Comparison of ENCODE assay signal across 12 cellular contexts in genomic region chr7:2156756-2157472, GRCh38.
DNase-seq lines count a peak whose midpoint lies in the region; ATAC-seq and TF ChIP-seq lines count a peak whose summit lies in the region.
"Had no signal": no experiment of that assay in that cellular context is flagged by ENCODE, and none has a peak within 500 bp of the region (broad histone marks: within the 10 kb centered on the region; RNA-seq: fewer than 3 reads in every experiment).

No MANE protein-coding gene starts in this region.

- POLR2A ChIA-PET in RWPE1 (lab: Yijun Ruan, JAX; ENCODE audit: low non-redundant PET): no interaction called here

- H3K36me3 Mint-ChIP-seq in Calu3 (ENCODE audit: insufficient read depth, unreplicated experiment): peaks cover 5% of the 10 kb centered on the region

- TF ChIP-seq CTCF in RWPE1 (conservative IDR thresholded peaks at IDR 0.05; ENCODE audit: low read depth) (no peak), heart right ventricle (IDR thresholded peaks at IDR 0.05) (no peak), Calu3 (IDR thresholded peaks at IDR 0.05; ENCODE audit: unreplicated experiment) (no peak)

- WGBS in heart right ventricle, 2 donors: 86 to 88% methylated on average over 15 of the region's 15 CpGs

- CTCF ChIA-PET in RWPE1 (lab: Yijun Ruan, JAX) (interaction anchor here (0.9 to 1.6 kb wide), 2 partner anchors 164 to 578 kb away, joined by 3 to 9 read pairs; no protein-coding TSS in a partner anchor), Calu3 (lab: Charles Lee) (no interaction called here)

- H3K9me3 ChIP-seq in heart right ventricle: no peaks in the 10 kb centered on the region

- no peak overlapping the region for H3K4me3 Mint-ChIP-seq in Calu3 (ENCODE audit: low read depth, unreplicated experiment)
- H3K4me3 Mint-ChIP-seq: neural crest cell had no signal

- ATAC-seq in heart right ventricle (peak in 1 of 8 donors; percentile 12), sciatic nerve (peak; percentile 38)

- no peak overlapping the region for H3K27ac Mint-ChIP-seq in Calu3 (ENCODE audit: unreplicated experiment)

- no peak overlapping the region for H3K4me3 ChIP-seq in ACC112 (ENCODE audit: low read depth, low read length)
- H3K4me3 ChIP-seq in heart right ventricle: no peak overlapping the region

- H3K27me3 Mint-ChIP-seq in Calu3 (ENCODE audit: unreplicated experiment): no peaks in the 10 kb centered on the region

- H3K27me3 ChIP-seq in ACC112 (ENCODE audit: insufficient read depth, low read length): no peaks in the 10 kb centered on the region
- H3K27me3 ChIP-seq in heart right ventricle: no peaks in the 10 kb centered on the region

- no peak overlapping the region for H2AFZ ChIP-seq in ACC112 (ENCODE audit: low read length, unreplicated experiment)

- H3K27ac ChIP-seq in ACC112 (ENCODE audit: low read depth, low read length): peak overlapping the region; percentile 30; the same call in 1 of the 2 replicates
- peak overlapping the region; percentile 27; the same call in 1 of the 2 replicates for H3K27ac ChIP-seq in RWPE1
- H3K27ac ChIP-seq in heart right ventricle: peak overlapping the region; percentile 17 to 90 (median 66)

- H3K36me3 ChIP-seq in ACC112 (ENCODE audit: insufficient read depth, low read length) (no peaks in the 10 kb centered on the region), heart right ventricle (no peaks in the 10 kb centered on the region)

- H3K79me2 ChIP-seq in ACC112 (ENCODE audit: control insufficient read depth, insufficient read depth, low read length, unreplicated experiment): no peaks in the 10 kb centered on the region

- intact Hi-C loops in heart right ventricle (cut with DNase I) (loop anchor here in 2 of 10 donors (5.0 kb wide), 1 partner anchor 40 kb away; no protein-coding TSS in a partner anchor), sciatic nerve (cut with DNase I) (no loop called here), Calu3 (cut with micrococcal nuclease; ENCODE audit: unreplicated experiment) (no loop called here)

- no TSS peak for BruUV-seq in Calu3 (replicated peaks; lab: Mats Ljungman, UMichigan)

- peaks cover 15% of the 10 kb centered on the region for H3K4me1 ChIP-seq in ACC112 (ENCODE audit: control insufficient read depth, insufficient read depth, low read length, unreplicated experiment)
- peaks cover 8 to 27% (median 20%) of the 10 kb centered on the region in 9 donors for H3K4me1 ChIP-seq in heart right ventricle

- no peaks in the 10 kb centered on the region for H3K4me1 Mint-ChIP-seq in Calu3 (ENCODE audit: low read depth, unreplicated experiment)

- no peak for DNase-seq in RWPE1 (ENCODE audit: low spot score)
- no peak for DNase-seq in heart right ventricle
- DNase-seq in sciatic nerve (ENCODE audit: low spot score): peak; percentile 30
- DNase-seq in Calu3: no peak
- DNase-seq in hypothalamus (lab: John Stamatoyannopoulos, UW): no peak
- DNase-seq in DMS53 treated with DMSO at 0.1 percent for 48 hours (lab: John Stamatoyannopoulos, UW; ENCODE audit: unreplicated experiment): no peak
- DNase-seq in stimulated activated naive CD4-positive, alpha-beta T cell treated with Interleukin-2 at 50 U/mL for 16 hours (lab: John Stamatoyannopoulos, UW): no peak
- DNase-seq: activated CD4-positive, CD25-positive, alpha-beta regulatory T cell; activated CD8-positive, alpha-beta memory T cell treated with anti-CD3 and anti-CD28 coated beads, Interleukin-2, amount 50 U/mL, for 48 hours; foreskin melanocyte had no signal

- no peaks in the 10 kb centered on the region for H3K9me3 Mint-ChIP-seq in Calu3 (ENCODE audit: low read depth, unreplicated experiment)
- H3K9me3 Mint-ChIP-seq: neural crest cell had no signal
